In genomic region chr15:64216161-64216560, GRCh38 we compare ENCODE assay signal across 27 cellular contexts.
"Had no signal": no experiment of that assay in that cellular context is flagged by ENCODE, and none has a peak within 500 bp of the region (broad histone marks: within the 10 kb centered on the region; RNA-seq: fewer than 3 reads in every experiment).

No MANE protein-coding gene starts in this region.

- H3K27ac ChIP-seq: lower lobe of right lung, spleen, suprapubic skin, tibial artery, WERI-Rb-1 had no signal

- H3K4me1 ChIP-seq: lower lobe of right lung, suprapubic skin, tibial artery had no signal

- H3K9me3 ChIP-seq: lower lobe of right lung, spleen, suprapubic skin, tibial artery had no signal

- H3K4me3 ChIP-seq: lower lobe of right lung, spleen, suprapubic skin, tibial artery had no signal

- ATAC-seq: activated naive CD8-positive, alpha-beta T cell treated with anti-CD3 and anti-CD28 coated beads, Interleukin-2, amount 50 U/mL, for 24 hours; natural killer cell treated with Interleukin-12 subunit alpha and Interleukin-12 subunit beta and Interleukin-15 and Interleukin-18, amount 100 ng/mL, for 72 hours had no signal

- H3K9me3 Mint-ChIP-seq: activated CD4-positive, alpha-beta memory T cell treated with anti-CD3 and anti-CD28 coated beads for 36 hours; activated CD4-positive, alpha-beta T cell treated with anti-CD3 and anti-CD28 coated beads, Interleukin-2, amount 10 ng/mL, durations not matched to agents 24 days and 14 days; activated naive CD4-positive, alpha-beta T cell treated with anti-CD3 and anti-CD28 coated beads, Interleukin-2, amount 10 ng/mL, durations not matched to agents 7 days and 5 days; activated naive CD8-positive, alpha-beta T cell treated with anti-CD3 and anti-CD28 coated beads, Interleukin-2, amount 50 U/mL, for 24 hours; activated T-helper 1 cell treated with anti-CD3 and anti-CD28 coated beads, Interleukin-12 subunit alpha, Interleukin-12 subunit beta, Interleukin-2, Interleukin-4 antibody, amounts not matched to agents 30 ng/mL and 10 ng/mL and 1 ng/mL, durations not matched to agents 14 hours and 24 hours and 36 hours; endodermal cell; immature natural killer cell; natural killer cell treated with Interleukin-12 subunit alpha and Interleukin-12 subunit beta and Interleukin-15 and Interleukin-18, amount 100 ng/mL, for 72 hours; T-helper 1 cell treated with Interleukin-12 subunit alpha and Interleukin-12 subunit beta and Interleukin-4 antibody, amounts not matched to agents 30 μg/mL and 1 μg/mL, for 36 hours had no signal

- H3K4me3 Mint-ChIP-seq: activated CD4-positive, alpha-beta memory T cell treated with anti-CD3 and anti-CD28 coated beads for 36 hours; activated CD4-positive, alpha-beta T cell treated with anti-CD3 and anti-CD28 coated beads, Interleukin-2, amount 10 ng/mL, durations not matched to agents 24 days and 14 days; activated naive CD4-positive, alpha-beta T cell treated with anti-CD3 and anti-CD28 coated beads, Interleukin-2, amount 10 ng/mL, durations not matched to agents 7 days and 5 days; activated naive CD8-positive, alpha-beta T cell treated with anti-CD3 and anti-CD28 coated beads, Interleukin-2, amount 50 U/mL, for 24 hours; activated T-helper 1 cell treated with anti-CD3 and anti-CD28 coated beads, Interleukin-12 subunit alpha, Interleukin-12 subunit beta, Interleukin-2, Interleukin-4 antibody, amounts not matched to agents 30 ng/mL and 10 ng/mL and 1 ng/mL, durations not matched to agents 14 hours and 24 hours and 36 hours; endodermal cell; immature natural killer cell; natural killer cell treated with Interleukin-12 subunit alpha and Interleukin-12 subunit beta and Interleukin-15 and Interleukin-18, amount 100 ng/mL, for 72 hours; T-helper 1 cell treated with Interleukin-12 subunit alpha and Interleukin-12 subunit beta and Interleukin-4 antibody, amounts not matched to agents 30 μg/mL and 1 μg/mL, for 36 hours had no signal

- H3K27me3 Mint-ChIP-seq: activated CD4-positive, alpha-beta memory T cell treated with anti-CD3 and anti-CD28 coated beads for 36 hours; activated CD4-positive, alpha-beta T cell treated with anti-CD3 and anti-CD28 coated beads, Interleukin-2, amount 10 ng/mL, durations not matched to agents 24 days and 14 days; activated naive CD4-positive, alpha-beta T cell treated with anti-CD3 and anti-CD28 coated beads, Interleukin-2, amount 10 ng/mL, durations not matched to agents 7 days and 5 days; activated naive CD8-positive, alpha-beta T cell treated with anti-CD3 and anti-CD28 coated beads, Interleukin-2, amount 50 U/mL, for 24 hours; natural killer cell treated with Interleukin-12 subunit alpha and Interleukin-12 subunit beta and Interleukin-15 and Interleukin-18, amount 100 ng/mL, for 72 hours had no signal

- DNase-seq: activated CD4-positive, alpha-beta memory T cell treated with anti-CD3 and anti-CD28 coated beads for 36 hours; activated CD4-positive, alpha-beta T cell treated with anti-CD3 and anti-CD28 coated beads, Interleukin-2, amount 10 ng/mL, durations not matched to agents 24 days and 14 days; activated CD4-positive, CD25-positive, alpha-beta regulatory T cell treated with anti-CD3 and anti-CD28 coated beads, Interleukin-2, amount 50 U/mL, for 72 hours; activated gamma-delta T cell; activated naive CD4-positive, alpha-beta T cell treated with anti-CD3 and anti-CD28 coated beads, Interleukin-2, amount 10 ng/mL, durations not matched to agents 7 days and 5 days; activated naive CD8-positive, alpha-beta T cell treated with anti-CD3 and anti-CD28 coated beads, Interleukin-2, amount 50 U/mL, for 24 hours; amygdala; central memory CD4-positive, alpha-beta T cell; endodermal cell; head of caudate nucleus; hippocampal formation; immature natural killer cell; kidney; lower lobe of right lung; mesendoderm; posterior cingulate gyrus; right cardiac atrium; spleen; stimulated activated naive CD4-positive, alpha-beta T cell; SW 1271; T-helper 9 cell; tibial artery; WERI-Rb-1 had no signal

- H3K27ac Mint-ChIP-seq: activated CD4-positive, alpha-beta memory T cell treated with anti-CD3 and anti-CD28 coated beads for 36 hours; activated CD4-positive, alpha-beta T cell treated with anti-CD3 and anti-CD28 coated beads, Interleukin-2, amount 10 ng/mL, durations not matched to agents 24 days and 14 days; activated naive CD4-positive, alpha-beta T cell treated with anti-CD3 and anti-CD28 coated beads, Interleukin-2, amount 10 ng/mL, durations not matched to agents 7 days and 5 days; activated naive CD8-positive, alpha-beta T cell treated with anti-CD3 and anti-CD28 coated beads, Interleukin-2, amount 50 U/mL, for 24 hours; activated T-helper 1 cell treated with anti-CD3 and anti-CD28 coated beads, Interleukin-12 subunit alpha, Interleukin-12 subunit beta, Interleukin-2, Interleukin-4 antibody, amounts not matched to agents 30 ng/mL and 10 ng/mL and 1 ng/mL, durations not matched to agents 14 hours and 24 hours and 36 hours; endodermal cell; natural killer cell treated with Interleukin-12 subunit alpha and Interleukin-12 subunit beta and Interleukin-15 and Interleukin-18, amount 100 ng/mL, for 72 hours; T-helper 1 cell treated with Interleukin-12 subunit alpha and Interleukin-12 subunit beta and Interleukin-4 antibody, amounts not matched to agents 30 μg/mL and 1 μg/mL, for 36 hours had no signal

- H3K27me3 ChIP-seq: spleen, suprapubic skin, tibial artery had no signal
